In the genomic region with DNA sequence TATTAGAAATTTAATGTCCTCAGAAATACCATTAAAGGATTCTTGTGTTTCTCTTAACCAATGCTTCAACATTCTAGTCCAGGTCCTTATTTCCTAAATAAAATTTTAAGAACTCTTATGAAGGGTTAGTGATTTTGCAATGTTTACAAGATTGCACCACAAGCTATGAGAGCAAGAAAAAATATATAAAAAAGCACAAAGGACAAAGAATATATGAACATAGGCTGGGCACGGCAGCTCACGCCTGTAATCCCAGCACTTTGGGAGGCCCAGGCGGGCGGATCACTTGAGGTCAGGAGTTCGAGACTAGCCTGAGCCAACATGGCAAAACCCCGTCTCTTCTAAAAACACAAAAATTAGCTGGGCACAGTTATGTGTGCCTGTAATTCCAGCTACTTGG, we compare ENCODE assay signal across 12 cellular contexts. TPM values are rescaled to one million over a fixed set of nuclear protein-coding genes. Genes with fewer than 3 reads are reported as not detected.
A peak's percentile ranks its signal among the peaks of the same experiment; 100 is the strongest.
DNase-seq lines count a peak whose midpoint lies in the region; ATAC-seq, FAIRE-seq and TF ChIP-seq lines count a peak whose summit lies in the region.
"Had no signal": no experiment of that assay in that cellular context is flagged by ENCODE, and none has a peak within 500 bp of the region (broad histone marks: within the 10 kb centered on the region; RNA-seq: fewer than 3 reads in every experiment).

No MANE protein-coding gene starts in this region.

- peak; percentile 90 for FAIRE-seq in endometrium (lab: Jason Lieb, UNC)

- H3K27ac ChIP-seq in left ventricle myocardium inferior (replicated peaks): peak overlapping the region; percentile 28
- peak overlapping the region in 2 of 12 donors; percentile 53 to 88 for H3K27ac ChIP-seq in heart left ventricle
- H3K27ac ChIP-seq: KMS-11 had no signal

- H3K9me3 Mint-ChIP-seq in mesothelial cell of epicardium: no peaks in the 10 kb centered on the region

- peaks cover 21% of the 10 kb centered on the region for H3K4me1 ChIP-seq in left ventricle myocardium inferior
- peaks cover 0 to 30% (median 0%) of the 10 kb centered on the region in 12 donors for H3K4me1 ChIP-seq in heart left ventricle
- H3K4me1 ChIP-seq: uterus had no signal

- H3K4me3 ChIP-seq in left ventricle myocardium inferior (no peak overlapping the region), heart left ventricle (no peak overlapping the region)
- H3K4me3 ChIP-seq: uterus had no signal

- H3K36me3 Mint-ChIP-seq in mesothelial cell of epicardium: peaks cover 4% of the 10 kb centered on the region

- intact Hi-C loops in left ventricle myocardium inferior (cut with micrococcal nuclease): no loop called here
- intact Hi-C loops in heart left ventricle (cut with DNase I): no loop called here

- H3K27ac Mint-ChIP-seq in mesothelial cell of epicardium: peak overlapping the region; percentile 72

- WGBS in heart left ventricle, 4 donors: 89 to 93% (median 92%) methylated on average over 6 of the region's 6 CpGs

- peaks cover 17% of the 10 kb centered on the region for H3K4me1 Mint-ChIP-seq in mesothelial cell of epicardium

- DNase-seq in left ventricle myocardium inferior (no peak), heart left ventricle (no peak), mesothelial cell of epicardium (ENCODE audit: low spot score in 2 of 2, unreplicated experiment in 2 of 2) (no peak), germinal center (ENCODE audit: low spot score) (no peak), T-helper 1 cell (no peak), Ammon's horn (ENCODE audit: low spot score) (no peak)
- no peak for DNase-seq in activated CD4-positive, CD25-positive, alpha-beta regulatory T cell (lab: John Stamatoyannopoulos, UW)

- no peak for TF ChIP-seq CTCF in left ventricle myocardium inferior (IDR thresholded peaks at IDR 0.05; ENCODE audit: borderline replicate concordance)
- no peak for TF ChIP-seq CTCF in heart left ventricle (IDR thresholded peaks at IDR 0.05)
- no peak for TF ChIP-seq CTCF in mesothelial cell of epicardium (IDR thresholded peaks at IDR 0.05; ENCODE audit: unreplicated experiment)

- H3K4me3 Mint-ChIP-seq in mesothelial cell of epicardium: no peak overlapping the region

- H3K9me3 ChIP-seq in left ventricle myocardium inferior (replicated peaks) (no peaks in the 10 kb centered on the region), heart left ventricle (no peaks in the 10 kb centered on the region)
- H3K9me3 ChIP-seq: uterus had no signal

- no peaks in the 10 kb centered on the region for H3K27me3 Mint-ChIP-seq in mesothelial cell of epicardium (ENCODE audit: low read depth)

- no peak for ATAC-seq in heart left ventricle

- no peaks in the 10 kb centered on the region for H3K27me3 ChIP-seq in left ventricle myocardium inferior (ENCODE audit: low read depth)
- no peaks in the 10 kb centered on the region for H3K27me3 ChIP-seq in heart left ventricle
- H3K27me3 ChIP-seq: uterus had no signal

- no peak for TF ChIP-seq POLR2A in heart left ventricle (IDR thresholded peaks at IDR 0.05)

- H3K36me3 ChIP-seq in left ventricle myocardium inferior (no peaks in the 10 kb centered on the region), heart left ventricle (peaks cover 0 to 16% (median 0%) of the 10 kb centered on the region in 9 donors)
- H3K36me3 ChIP-seq: uterus had no signal

RNA-seq across cellular contexts. Expression of a gene that starts 7.6 kb away (rescaled TPM):
- total RNA-seq in left ventricle myocardium inferior (5.4 TPM), heart left ventricle (10 to 100 TPM in 1 of 9 donors, 1 to 10 TPM in 8; 1.9 to 17.8 (median 5.2) TPM), mesothelial cell of epicardium (28.0 to 34.8 TPM (median 29.8 TPM) in 3 replicates)
- polyA plus RNA-seq in heart left ventricle: 1 to 10 TPM in 1 of 2 donors, under 1 TPM in 1; 0.91 to 5.8 TPM

RNA-seq across cellular contexts. Expression of a gene that starts 39.7 kb away (rescaled TPM):
- total RNA-seq in left ventricle myocardium inferior: 0.96 TPM
- total RNA-seq in heart left ventricle: 1 to 10 TPM in 4 of 9 donors, under 1 TPM in 5; 0.31 to 1.8 (median 0.87) TPM
- polyA plus RNA-seq in heart left ventricle: under 1 TPM; 0.38 to 0.71 TPM
- 6.1 to 7.2 TPM (median 6.6 TPM) in 3 replicates for total RNA-seq in mesothelial cell of epicardium
- total RNA-seq: Daoy had no signal

RNA-seq across cellular contexts. Expression of a gene that starts 44.9 kb away (rescaled TPM):
- total RNA-seq in left ventricle myocardium inferior: not detected
- not detected for total RNA-seq in heart left ventricle
- polyA plus RNA-seq in heart left ventricle: under 1 TPM; 0.04 TPM
- total RNA-seq in mesothelial cell of epicardium: 0.11 to 0.16 TPM (median 0.11 TPM) in 3 replicates
- total RNA-seq: RPMI7951 had no signal

RNA-seq across cellular contexts. Expression of a gene that starts 56.0 kb away (rescaled TPM):
- 0.41 TPM for total RNA-seq in left ventricle myocardium inferior
- under 1 TPM in 5 of 9 donors, not detected in 4; 0.20 to 0.63 (median 0.44) TPM for total RNA-seq in heart left ventricle
- under 1 TPM; 0.61 to 0.78 TPM for polyA plus RNA-seq in heart left ventricle
- total RNA-seq in mesothelial cell of epicardium: 0.16 TPM in 1 of 3 replicates, not detected in the others
- total RNA-seq: Daoy, RPMI7951 had no signal
